1 cellular context compared by ENCODE assay signal in genomic region chr4:40581254-40582140, GRCh38.
TF ChIP-seq lines count a peak whose summit lies in the region.

No MANE protein-coding gene starts in this region.

TF ChIP-seq in GM12878, 131 proteins besides CTCF, POLR2A, EP300 and RAD21:
- TF ChIP-seq ZBTB33 (IDR thresholded peaks at IDR 0.05) (0 out of 2 replicates have a peak, but pooled peaks have one; percentile 13), BHLHE40 (IDR thresholded peaks at IDR 0.05; ENCODE audit: borderline replicate concordance in 1 of 2, low read depth in 2 of 2, low read length in 1 of 2) (no peak), DPF2 (IDR thresholded peaks at IDR 0.05) (no peak), RUNX3 (IDR thresholded peaks at IDR 0.05; ENCODE audit: low read length) (peak; percentile 43), MYC (IDR thresholded peaks at IDR 0.05; ENCODE audit: insufficient read depth, insufficient read length, insufficient replicate concordance, low read length, severe bottlenecking) (no peak)
